ENCODE assay signal across 14 cellular contexts in genomic region chr4:10442976-10443375, GRCh38.
"Had no signal": no experiment of that assay in that cellular context is flagged by ENCODE, and none has a peak within 500 bp of the region (broad histone marks: within the 10 kb centered on the region; RNA-seq: fewer than 3 reads in every experiment).

No MANE protein-coding gene starts in this region.

- ATAC-seq: activated T-helper 17 cell treated with anti-CD3 and anti-CD28 coated beads, Interleukin-2, amount 50 U/mL, for 72 hours; body of pancreas; left lobe of liver; natural killer cell treated with Interleukin-12 subunit alpha and Interleukin-12 subunit beta and Interleukin-15 and Interleukin-18, amount 100 ng/mL, for 72 hours; right cardiac atrium; stimulated activated effector memory CD8-positive, alpha-beta T cell treated with anti-CD3 and anti-CD28 coated beads, Interleukin-12 subunit alpha, Interleukin-12 subunit beta, amount 100 ng/mL, for 72 hours had no signal

- H3K27ac ChIP-seq: body of pancreas, transverse colon had no signal

- DNase-seq: activated CD4-positive, alpha-beta T cell treated with anti-CD3 and anti-CD28 coated beads, Interleukin-2, amount 50 U/mL, for 1 hour; activated naive CD4-positive, alpha-beta T cell treated with anti-CD3 and anti-CD28 coated beads, Interleukin-2, amount 10 ng/mL, durations not matched to agents 7 days and 5 days; activated T-cell treated with anti-CD3 and anti-CD28 coated beads for 4 hours; amniotic stem cell; body of pancreas; endodermal cell; glutamatergic neuron; nucleus accumbens; right cardiac atrium; transverse colon had no signal

- H3K4me3 ChIP-seq: body of pancreas, transverse colon had no signal

- H3K4me1 ChIP-seq: body of pancreas, transverse colon had no signal

- H3K9me3 ChIP-seq: body of pancreas had no signal

- H3K27me3 ChIP-seq: body of pancreas, transverse colon had no signal
